ENCODE assay signal across 27 cellular contexts in the genomic region with DNA sequence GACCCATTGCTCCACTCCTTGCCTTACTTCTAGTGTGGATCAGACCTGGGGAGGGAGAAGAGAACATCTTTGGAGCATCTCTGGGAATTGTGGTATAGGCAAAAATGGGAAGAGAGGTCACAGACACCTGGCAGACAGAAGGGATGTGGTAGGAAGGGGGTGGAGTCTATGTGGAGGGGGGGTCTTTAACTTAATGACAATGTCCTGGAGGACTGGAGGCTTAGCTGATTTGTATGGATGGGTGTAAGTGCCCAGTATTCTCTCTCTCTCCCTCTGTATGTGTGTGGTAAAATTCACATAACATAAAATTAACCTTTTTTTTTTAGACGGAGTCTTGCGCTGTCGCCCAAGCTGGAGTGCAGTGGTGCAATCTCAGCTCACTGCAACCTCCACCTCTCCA. TPM values are rescaled to one million over a fixed set of nuclear protein-coding genes. Genes with fewer than 3 reads are reported as not detected.
DNase-seq lines count a peak whose midpoint lies in the region; ATAC-seq and TF ChIP-seq lines count a peak whose summit lies in the region.
"Had no signal": no experiment of that assay in that cellular context is flagged by ENCODE, and none has a peak within 500 bp of the region (broad histone marks: within the 10 kb centered on the region; RNA-seq: fewer than 3 reads in every experiment).

No MANE protein-coding gene starts in this region.

- intact Hi-C loops in heart right ventricle (cut with DNase I) = no loop called here
- intact Hi-C loops in aorta (cut with DNase I) = no loop called here

- H3K4me3 Mint-ChIP-seq in glutamatergic neuron (ENCODE audit: unreplicated experiment) (peak overlapping the region; percentile 30), neural crest cell (peak overlapping the region; percentile 51), chondrocyte (ENCODE audit: unreplicated experiment) (no peak overlapping the region)
- H3K4me3 Mint-ChIP-seq: activated T-cell treated with anti-CD3 and anti-CD28 coated beads, Interleukin-2, amount 50 U/mL, for 24 hours had no signal

- ATAC-seq in heart right ventricle = no peak
- no peak for ATAC-seq in aorta (ENCODE audit: low FRiP score)
- ATAC-seq: A549, HCT116, left colon, right lobe of liver had no signal

- H3K4me1 ChIP-seq in cardiac muscle cell (ENCODE audit: low read depth) = peaks cover 18% of the 10 kb centered on the region
- H3K4me1 ChIP-seq in heart right ventricle = peaks cover 4 to 31% (median 28%) of the 10 kb centered on the region in 9 donors
- H3K4me1 ChIP-seq in neuronal stem cell (ENCODE audit: control insufficient read depth in 2 of 2, insufficient read depth in 1 of 2, low read depth in 1 of 2, low read length in 2 of 2) = peaks cover 22 to 25% of the 10 kb centered on the region in 2 donors
- H3K4me1 ChIP-seq in aorta (ENCODE audit: control insufficient read depth in 1 of 2, insufficient read depth in 2 of 2, low read length in 2 of 2) = no peaks in the 10 kb centered on the region

- no peak overlapping the region for H2BK120ac ChIP-seq in neuronal stem cell (ENCODE audit: low read depth, low read length)

- no peak overlapping the region for H2BK5ac ChIP-seq in neuronal stem cell (ENCODE audit: low read length)

- peaks cover 16% of the 10 kb centered on the region for H3K4me1 Mint-ChIP-seq in glutamatergic neuron (ENCODE audit: low read depth, unreplicated experiment)
- peaks cover 33% of the 10 kb centered on the region for H3K4me1 Mint-ChIP-seq in neural crest cell
- H3K4me1 Mint-ChIP-seq in chondrocyte (ENCODE audit: low read depth) = peaks cover 30% of the 10 kb centered on the region

- no peak overlapping the region for H4K91ac ChIP-seq in neuronal stem cell (ENCODE audit: low read depth, low read length, poor library complexity)

- H2BK15ac ChIP-seq in neuronal stem cell (ENCODE audit: low read length) = no peak overlapping the region

- H2AFZ ChIP-seq in neuronal stem cell (ENCODE audit: low read length) = no peak overlapping the region

- H3K79me1 ChIP-seq in neuronal stem cell (ENCODE audit: low read depth, low read length) = peaks cover 3% of the 10 kb centered on the region

- H3K27me3 Mint-ChIP-seq in glutamatergic neuron (ENCODE audit: unreplicated experiment) = peaks cover 14% of the 10 kb centered on the region
- no peaks in the 10 kb centered on the region for H3K27me3 Mint-ChIP-seq in neural crest cell (ENCODE audit: low read depth)
- no peaks in the 10 kb centered on the region for H3K27me3 Mint-ChIP-seq in chondrocyte (ENCODE audit: low read depth)
- H3K27me3 Mint-ChIP-seq: activated T-cell treated with anti-CD3 and anti-CD28 coated beads, Interleukin-2, amount 50 U/mL, for 24 hours had no signal

- no peaks in the 10 kb centered on the region for H3K27me3 ChIP-seq in cardiac muscle cell
- H3K27me3 ChIP-seq in heart right ventricle = no peaks in the 10 kb centered on the region
- H3K27me3 ChIP-seq in neuronal stem cell (ENCODE audit: control insufficient read depth in 3 of 3, insufficient read depth in 3 of 3, low read depth in 1 of 3, low read length in 3 of 3) = no peaks in the 10 kb centered on the region
- no peaks in the 10 kb centered on the region for H3K27me3 ChIP-seq in aorta (ENCODE audit: control insufficient read depth in 1 of 2, insufficient read depth in 2 of 2, low read length in 1 of 2)
- H3K27me3 ChIP-seq: right lobe of liver had no signal

- no peak overlapping the region for H3K18ac ChIP-seq in neuronal stem cell (ENCODE audit: low read length)

- H2AK5ac ChIP-seq in neuronal stem cell (ENCODE audit: low read depth, low read length) = no peak overlapping the region

- DNase-seq in cardiac muscle cell (ENCODE audit: low read depth in 1 of 2, low spot score in 1 of 2) (no peak), heart right ventricle (no peak), glutamatergic neuron (no peak), neural crest cell (ENCODE audit: low read depth, low spot score) (no peak), neuronal stem cell (ENCODE audit: low spot score) (no peak), aorta (no peak), cerebellar nuclear complex (lab: John Stamatoyannopoulos, UW) (no peak), chondrocyte (ENCODE audit: low spot score) (no peak)
- DNase-seq: activated CD4-positive, alpha-beta T cell treated with anti-CD3 and anti-CD28 coated beads for 48 hours; activated naive CD4-positive, alpha-beta T cell; activated T-cell treated with anti-CD3 and anti-CD28 coated beads, Interleukin-2, amount 50 U/mL, for 24 hours; anterior cingulate cortex; Caco-2; caudate nucleus; DMS79; head of caudate nucleus; left colon; midbrain; NCI-H1092 treated with DMSO at 0.1 percent for 48 hours; NCI-H2029; NCI-H226; NCI-H774; right lobe of liver; stimulated activated naive CD4-positive, alpha-beta T cell treated with Interleukin-2 at 50 U/mL for 16 hours; T-helper 2 cell had no signal

- H4K8ac ChIP-seq in neuronal stem cell (ENCODE audit: low read depth, low read length) = no peak overlapping the region

- H3K9ac ChIP-seq in neuronal stem cell (ENCODE audit: low read depth, low read length, poor library complexity) = no peak overlapping the region

- H3K4me3 ChIP-seq in cardiac muscle cell = no peak overlapping the region
- no peak overlapping the region for H3K4me3 ChIP-seq in heart right ventricle
- H3K4me3 ChIP-seq in neuronal stem cell (ENCODE audit: low read length in 2 of 2) = no peak overlapping the region
- H3K4me3 ChIP-seq in aorta (ENCODE audit: low read length in 2 of 2) = no peak overlapping the region
- H3K4me3 ChIP-seq: A549, right lobe of liver had no signal

- H3K27ac ChIP-seq in cardiac muscle cell (peak overlapping the region; percentile 97), heart right ventricle (peak overlapping the region in 1 of 10 donors; percentile 99), neuronal stem cell (replicated peaks; ENCODE audit: low read length) (no peak overlapping the region), aorta (ENCODE audit: low read depth in 1 of 2, low read length in 2 of 2) (no peak overlapping the region)
- H3K27ac ChIP-seq: A549, right lobe of liver had no signal

- 94 to 95% methylated on average over 3 of the region's 3 CpGs for WGBS in heart right ventricle, 2 donors
- WGBS in neuronal stem cell (ENCODE audit: extremely low coverage in 2 of 2, insufficient read length in 2 of 2, insufficient replicate concordance in 1 of 2), 2 donors = no CpG with 5 or more reads among the region's 3 CpGs
- WGBS in aorta, 2 donors = 93 to 96% methylated on average over 3 of the region's 3 CpGs

- no peak overlapping the region for H2BK12ac ChIP-seq in neuronal stem cell (ENCODE audit: low read length)

- H3K36me3 Mint-ChIP-seq in glutamatergic neuron (ENCODE audit: unreplicated experiment) = no peaks in the 10 kb centered on the region
- no peaks in the 10 kb centered on the region for H3K36me3 Mint-ChIP-seq in neural crest cell (ENCODE audit: low read depth)
- H3K36me3 Mint-ChIP-seq in chondrocyte (ENCODE audit: low read depth) = no peaks in the 10 kb centered on the region

- H3K4me2 ChIP-seq in neuronal stem cell (ENCODE audit: insufficient read depth, low read length, poor library complexity, severe bottlenecking) = no peak overlapping the region
- H3K4me2 ChIP-seq: A549 had no signal

- H3K9me3 Mint-ChIP-seq in glutamatergic neuron (ENCODE audit: unreplicated experiment) (peaks cover 11% of the 10 kb centered on the region), neural crest cell (no peaks in the 10 kb centered on the region), chondrocyte (ENCODE audit: low read depth) (no peaks in the 10 kb centered on the region)
- H3K9me3 Mint-ChIP-seq: activated T-cell treated with anti-CD3 and anti-CD28 coated beads, Interleukin-2, amount 50 U/mL, for 24 hours had no signal

- no peaks in the 10 kb centered on the region for H3K9me3 ChIP-seq in cardiac muscle cell (ENCODE audit: low read depth)
- H3K9me3 ChIP-seq in heart right ventricle = no peaks in the 10 kb centered on the region
- H3K9me3 ChIP-seq in neuronal stem cell (replicated peaks in 1 of 2; ENCODE audit: control insufficient read depth in 2 of 2, insufficient read depth in 1 of 2, low read depth in 1 of 2, low read length in 2 of 2) = no peaks in the 10 kb centered on the region
- no peaks in the 10 kb centered on the region for H3K9me3 ChIP-seq in aorta (ENCODE audit: control insufficient read depth, low read length)
- H3K9me3 ChIP-seq: A549, Caco-2, right lobe of liver had no signal

- no peak overlapping the region for H3K4ac ChIP-seq in neuronal stem cell (ENCODE audit: low read length)

- no peak overlapping the region for H3K23ac ChIP-seq in neuronal stem cell (ENCODE audit: low read depth, low read length, poor library complexity)

- no peaks in the 10 kb centered on the region for H3K36me3 ChIP-seq in cardiac muscle cell
- no peaks in the 10 kb centered on the region for H3K36me3 ChIP-seq in heart right ventricle
- H3K36me3 ChIP-seq in neuronal stem cell (replicated peaks in 1 of 2; ENCODE audit: control insufficient read depth in 2 of 2, insufficient read depth in 2 of 2, low read length in 2 of 2) = no peaks in the 10 kb centered on the region
- H3K36me3 ChIP-seq in aorta (ENCODE audit: control insufficient read depth in 1 of 2, insufficient read depth in 2 of 2, low read length in 1 of 2) = no peaks in the 10 kb centered on the region
- H3K36me3 ChIP-seq: right lobe of liver had no signal

- H3K14ac ChIP-seq in neuronal stem cell (ENCODE audit: low read length) = no peak overlapping the region

- TF ChIP-seq CTCF in cardiac muscle cell (IDR thresholded peaks at IDR 0.05; ENCODE audit: low read depth, low read length) = no peak
- no peak for TF ChIP-seq CTCF in heart right ventricle (IDR thresholded peaks at IDR 0.05)
- TF ChIP-seq CTCF in glutamatergic neuron (IDR thresholded peaks at IDR 0.05; ENCODE audit: partially characterized antibody, unreplicated experiment) = no peak
- TF ChIP-seq CTCF in neural crest cell (conservative IDR thresholded peaks at IDR 0.05) = no peak
- TF ChIP-seq CTCF in chondrocyte (IDR thresholded peaks at IDR 0.05) = no peak

- H3K27ac Mint-ChIP-seq in glutamatergic neuron (ENCODE audit: unreplicated experiment) (no peak overlapping the region), neural crest cell (ENCODE audit: unreplicated experiment) (no peak overlapping the region), chondrocyte (ENCODE audit: unreplicated experiment) (no peak overlapping the region)
- H3K27ac Mint-ChIP-seq: activated T-cell treated with anti-CD3 and anti-CD28 coated beads, Interleukin-2, amount 50 U/mL, for 24 hours had no signal

RNA-seq across cellular contexts. Expression of gene LDB1, which starts 3.1 kb away (rescaled TPM):
- total RNA-seq in cardiac muscle cell (109 and 112 TPM in 2 replicates), heart right ventricle (10 to 100 TPM; 39.2 to 63.8 (median 56.3) TPM), glutamatergic neuron (ENCODE audit: unreplicated experiment) (310 TPM), neural crest cell (122 and 127 TPM in 2 replicates), aorta (10 to 100 TPM; 43.0 to 67.3 TPM), chondrocyte (64.6 to 73.9 TPM (median 65.7 TPM) in 3 replicates)
- polyA plus RNA-seq in cardiac muscle cell (42.2 and 44.3 TPM in 2 replicates), heart right ventricle (10 to 100 TPM; 21.9 to 22.9 TPM), aorta (10 to 100 TPM; 16.2 to 42.8 TPM)
- polyA plus RNA-seq in neuronal stem cell (2013, experiment 1 of 2) = 88.5 TPM
- polyA plus RNA-seq in neuronal stem cell (2013, experiment 2 of 2) = 86.1 TPM

RNA-seq across cellular contexts. Expression of gene PPRC1, which starts 9.6 kb away (rescaled TPM):
- 21.5 and 22.9 TPM in 2 replicates for total RNA-seq in cardiac muscle cell
- polyA plus RNA-seq in cardiac muscle cell = 22.6 and 31.6 TPM in 2 replicates
- 10 to 100 TPM; 10.6 to 22.7 (median 13.0) TPM for total RNA-seq in heart right ventricle
- polyA plus RNA-seq in heart right ventricle = 10 to 100 TPM; 14.1 to 14.9 TPM
- total RNA-seq in glutamatergic neuron (ENCODE audit: unreplicated experiment) = 21.6 TPM
- 66.3 and 68.3 TPM in 2 replicates for total RNA-seq in neural crest cell
- polyA plus RNA-seq in neuronal stem cell (2013, experiment 1 of 2) = 19.0 TPM
- 19.9 TPM for polyA plus RNA-seq in neuronal stem cell (2013, experiment 2 of 2)
- total RNA-seq in aorta = 10 to 100 TPM; 31.4 to 35.9 TPM
- 10 to 100 TPM in 1 of 2 donors, 1 to 10 TPM in 1; 9.8 to 18.1 TPM for polyA plus RNA-seq in aorta
- total RNA-seq in chondrocyte = 42.9 to 47.3 TPM (median 44.4 TPM) in 3 replicates

RNA-seq across cellular contexts. Expression of gene NOLC1, which starts 29.0 kb away (rescaled TPM):
- total RNA-seq in cardiac muscle cell (52.3 and 62.2 TPM in 2 replicates), heart right ventricle (10 to 100 TPM; 22.3 to 45.5 (median 29.0) TPM), glutamatergic neuron (ENCODE audit: unreplicated experiment) (59.5 TPM), neural crest cell (111 and 116 TPM in 2 replicates), aorta (10 to 100 TPM; 35.3 to 35.9 TPM), chondrocyte (36.2 to 50.6 TPM (median 38.8 TPM) in 3 replicates)
- polyA plus RNA-seq in cardiac muscle cell (56.2 and 74.2 TPM in 2 replicates), heart right ventricle (10 to 100 TPM in 1 of 2 donors, 1 to 10 TPM in 1; 8.6 to 24.0 TPM), aorta (10 to 100 TPM; 13.6 to 13.7 TPM)
- polyA plus RNA-seq in neuronal stem cell (2013, experiment 1 of 2) = 80.8 TPM
- 80.1 TPM for polyA plus RNA-seq in neuronal stem cell (2013, experiment 2 of 2)

RNA-seq across cellular contexts. Expression of gene HPS6, which starts 58.1 kb away (rescaled TPM):
- total RNA-seq in cardiac muscle cell (35.2 and 44.4 TPM in 2 replicates), heart right ventricle (10 to 100 TPM in 7 of 10 donors, 1 to 10 TPM in 3; 8.2 to 13.6 (median 11.1) TPM), glutamatergic neuron (ENCODE audit: unreplicated experiment) (22.1 TPM), neural crest cell (17.5 and 18.9 TPM in 2 replicates), aorta (10 to 100 TPM; 14.4 to 15.0 TPM), chondrocyte (19.4 to 21.8 TPM (median 20.1 TPM) in 3 replicates)
- polyA plus RNA-seq in cardiac muscle cell (23.6 and 26.6 TPM in 2 replicates), heart right ventricle (1 to 10 TPM; 8.3 to 9.7 TPM), aorta (1 to 10 TPM; 4.3 to 9.0 TPM)
- polyA plus RNA-seq in neuronal stem cell (2013, experiment 1 of 2) = 6.3 TPM
- polyA plus RNA-seq in neuronal stem cell (2013, experiment 2 of 2) = 6.3 TPM
